ENCODE assay signal across 10 cellular contexts in genomic region chr17:51298508-51299371, GRCh38. TPM values are rescaled to one million over a fixed set of nuclear protein-coding genes. Genes with fewer than 3 reads are reported as not detected.
A peak's percentile ranks its signal among the peaks of the same experiment; 100 is the strongest.
DNase-seq lines count a peak whose midpoint lies in the region; ATAC-seq and TF ChIP-seq lines count a peak whose summit lies in the region.
"Had no signal": no experiment of that assay in that cellular context is flagged by ENCODE, and none has a peak within 500 bp of the region (broad histone marks: within the 10 kb centered on the region; RNA-seq: fewer than 3 reads in every experiment).

No MANE protein-coding gene starts in this region.

- H3K4me3 ChIP-seq in HAP-1, result no peak overlapping the region
- no peak overlapping the region for H3K4me3 ChIP-seq in choroid plexus epithelial cell (ENCODE audit: low read depth, low read length)
- H3K4me3 ChIP-seq: SJSA1 had no signal

- no peaks in the 10 kb centered on the region for H3K9me3 Mint-ChIP-seq in CD4-positive, alpha-beta T cell
- H3K9me3 Mint-ChIP-seq in mesothelial cell of epicardium, result no peaks in the 10 kb centered on the region

- intact Hi-C loops in CD4-positive, alpha-beta T cell (cut with DNase I, micrococcal nuclease), result loop anchor here (1.0 to 10.0 kb wide), 6 partner anchors 242 to 809 kb away; no protein-coding TSS in a partner anchor

- no peaks in the 10 kb centered on the region for H3K9me3 ChIP-seq in CD4-positive, alpha-beta T cell (ENCODE audit: control insufficient read depth, low read length)
- H3K9me3 ChIP-seq in HAP-1, result no peaks in the 10 kb centered on the region
- H3K9me3 ChIP-seq: SJSA1 had no signal

- no peaks in the 10 kb centered on the region for H3K27me3 ChIP-seq in CD4-positive, alpha-beta T cell (ENCODE audit: control insufficient read depth, insufficient read depth, low read length)
- no peaks in the 10 kb centered on the region for H3K27me3 ChIP-seq in HAP-1 (ENCODE audit: low read depth)
- H3K27me3 ChIP-seq: SJSA1 had no signal

- no peak for DNase-seq in CD4-positive, alpha-beta T cell
- DNase-seq in HAP-1 (ENCODE audit: low spot score in 2 of 2) (peak; percentile 20 to 56), NCI-H82 treated with DMSO at 0.1 percent for 48 hours (lab: John Stamatoyannopoulos, UW; ENCODE audit: unreplicated experiment) (peak; percentile 21), choroid plexus epithelial cell (ENCODE audit: low read depth) (peak; percentile 75), mesothelial cell of epicardium (ENCODE audit: low spot score in 2 of 2, unreplicated experiment in 2 of 2) (no peak), HPDE6-E6E7 (ENCODE audit: extremely low spot score) (no peak)
- DNase-seq: right cardiac atrium had no signal

- ATAC-seq in CD4-positive, alpha-beta T cell (ENCODE audit: poor library complexity), result no peak
- ATAC-seq in HG03378 (IDR thresholded peaks at IDR 0.05; ENCODE audit: unreplicated experiment) (no peak), GM18870 (IDR thresholded peaks at IDR 0.05; ENCODE audit: unreplicated experiment) (no peak)

- H3K4me3 Mint-ChIP-seq in CD4-positive, alpha-beta T cell, result no peak overlapping the region
- no peak overlapping the region for H3K4me3 Mint-ChIP-seq in mesothelial cell of epicardium

- H3K27ac ChIP-seq in CD4-positive, alpha-beta T cell (ENCODE audit: low read depth, low read length), result no peak overlapping the region
- H3K27ac ChIP-seq: SJSA1 had no signal

- CTCF ChIA-PET in CD4-positive, alpha-beta T cell (lab: Charles Lee), result interaction anchor here (0.7 to 1.3 kb wide), 3 partner anchors 73 to 249 kb away, joined by 3 to 6 read pairs (median 3); no protein-coding TSS in a partner anchor

- H3K4me1 ChIP-seq in HAP-1, result peaks cover 8% of the 10 kb centered on the region
- H3K4me1 ChIP-seq: SJSA1 had no signal

- no peaks in the 10 kb centered on the region for H3K27me3 Mint-ChIP-seq in CD4-positive, alpha-beta T cell
- H3K27me3 Mint-ChIP-seq in mesothelial cell of epicardium (ENCODE audit: low read depth), result no peaks in the 10 kb centered on the region

- POLR2A ChIA-PET in CD4-positive, alpha-beta T cell (lab: Charles Lee), result no interaction called here

- in situ Hi-C loops in HAP-1 (cut with MboI; ENCODE audit: low sequenced_read_pairs), result no loop called here

- no peaks in the 10 kb centered on the region for H3K4me1 Mint-ChIP-seq in CD4-positive, alpha-beta T cell (ENCODE audit: low read depth)
- no peaks in the 10 kb centered on the region for H3K4me1 Mint-ChIP-seq in mesothelial cell of epicardium

- H3K27ac Mint-ChIP-seq in CD4-positive, alpha-beta T cell, result peak overlapping the region; percentile 5
- no peak overlapping the region for H3K27ac Mint-ChIP-seq in mesothelial cell of epicardium

- peaks cover 10% of the 10 kb centered on the region for H3K36me3 ChIP-seq in HAP-1 (replicated peaks)

- peak; percentile 72 for TF ChIP-seq CTCF in CD4-positive, alpha-beta T cell (IDR thresholded peaks at IDR 0.05)
- TF ChIP-seq CTCF in choroid plexus epithelial cell (conservative IDR thresholded peaks at IDR 0.05; ENCODE audit: low read depth, low read length), result peak; percentile 84
- TF ChIP-seq CTCF in mesothelial cell of epicardium (IDR thresholded peaks at IDR 0.05; ENCODE audit: unreplicated experiment), result peak; percentile 44

- peaks cover 63% of the 10 kb centered on the region for H3K36me3 Mint-ChIP-seq in CD4-positive, alpha-beta T cell (ENCODE audit: low read depth)
- H3K36me3 Mint-ChIP-seq in mesothelial cell of epicardium, result peaks cover 17% of the 10 kb centered on the region

RNA-seq across cellular contexts. Expression of gene UTP18, which starts 38.4 kb away (rescaled TPM):
- total RNA-seq in CD4-positive, alpha-beta T cell, result 10 to 100 TPM; 48.5 to 49.8 TPM
- 30.5 to 32.7 TPM (median 31.1 TPM) in 3 replicates for total RNA-seq in mesothelial cell of epicardium

RNA-seq across cellular contexts. Expression of gene MBTD1, which starts 38.9 kb away (rescaled TPM):
- 10 to 100 TPM; 23.0 TPM for total RNA-seq in CD4-positive, alpha-beta T cell
- 40.0 to 43.0 TPM (median 40.1 TPM) in 3 replicates for total RNA-seq in mesothelial cell of epicardium

Comparison
In these comparisons a context has a peak if more than half of its experiments do, and no peak if none do; other contexts are left out.
1. DNase-seq: peak in HAP-1 (2 of 2), NCI-H82 treated with DMSO at 0.1 percent for 48 hours (single experiment) and choroid plexus epithelial cell (single experiment); none in CD4-positive, alpha-beta T cell (0 of 10), mesothelial cell of epicardium (0 of 2) and HPDE6-E6E7 (single experiment).
2. Peak in every context shown above with its lines, with median percentiles within 50 percentile points of each other: CTCF ChIP-seq.